Comparison of ENCODE assay signal across 20 cellular contexts in the genomic region with DNA sequence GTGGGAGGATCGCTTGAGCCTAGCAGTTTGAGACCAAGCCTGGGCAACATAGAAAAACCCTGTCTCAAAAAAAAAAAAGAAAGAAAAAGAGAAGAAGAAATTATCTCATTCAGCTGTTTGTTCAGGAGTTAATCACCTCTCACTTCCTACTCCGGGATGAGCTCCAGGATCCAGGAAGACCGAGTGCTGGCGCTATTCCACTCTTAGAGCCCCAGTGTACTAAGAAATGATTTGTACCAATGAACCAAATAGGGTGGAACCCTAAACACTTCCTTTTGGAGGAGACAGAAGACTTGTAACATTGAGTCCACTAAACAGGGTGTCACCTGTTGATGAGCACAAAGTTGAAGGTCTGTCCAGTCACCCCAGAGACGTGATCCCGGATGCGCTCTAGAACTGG. TPM values are rescaled to one million over a fixed set of nuclear protein-coding genes. Genes with fewer than 3 reads are reported as not detected.
DNase-seq lines count a peak whose midpoint lies in the region; ATAC-seq and TF ChIP-seq lines count a peak whose summit lies in the region.
"Had no signal": no experiment of that assay in that cellular context is flagged by ENCODE, and none has a peak within 500 bp of the region (broad histone marks: within the 10 kb centered on the region; RNA-seq: fewer than 3 reads in every experiment).

No MANE protein-coding gene starts in this region.

- no peak overlapping the region for H3K4me3 Mint-ChIP-seq in activated T-cell treated with anti-CD3 and anti-CD28 coated beads, Interleukin-2, amount 50 U/mL, for 24 hours
- H3K4me3 Mint-ChIP-seq: B cell had no signal

- no peaks in the 10 kb centered on the region for H3K9me3 Mint-ChIP-seq in activated T-cell treated with anti-CD3 and anti-CD28 coated beads, Interleukin-2, amount 50 U/mL, for 24 hours
- H3K9me3 Mint-ChIP-seq: CD4-positive, CD25-positive, alpha-beta regulatory T cell had no signal

- H3K4me1 ChIP-seq in colonic mucosa: peaks cover 4% of the 10 kb centered on the region

- TF ChIP-seq CTCF in LNCaP clone FGC (IDR thresholded peaks at IDR 0.05; ENCODE audit: control insufficient read depth, extremely low read depth, insufficient read depth) (no peak), colonic mucosa (IDR thresholded peaks at IDR 0.05) (no peak), dorsolateral prefrontal cortex (IDR thresholded peaks at IDR 0.05 in 54 of 56, conservative IDR thresholded peaks at IDR 0.05 in 2 of 56; ENCODE audit: low read depth in 1 of 56, partially characterized antibody in 56 of 56) (no peak)

- no peaks in the 10 kb centered on the region for H3K36me3 ChIP-seq in colonic mucosa

- H3K27ac Mint-ChIP-seq in activated T-cell treated with anti-CD3 and anti-CD28 coated beads, Interleukin-2, amount 50 U/mL, for 24 hours: peak overlapping the region; percentile 83
- H3K27ac Mint-ChIP-seq: B cell had no signal

- DNase-seq in activated T-cell treated with anti-CD3 and anti-CD28 coated beads, Interleukin-2, amount 50 U/mL, for 24 hours: no peak
- DNase-seq in activated T-cell treated with anti-CD3 and anti-CD28 coated beads for 4 hours (no peak), LNCaP clone FGC (ENCODE audit: low read depth) (peak; percentile 50), colonic mucosa (peak; percentile 15), superior temporal gyrus (ENCODE audit: extremely low spot score) (peak; percentile 8), HCEC 1CT (no peak), dorsolateral prefrontal cortex (no peak)
- DNase-seq: CD4-positive, CD25-positive, alpha-beta regulatory T cell; DMS53; GOT3; KBM-7; MV-4-11; NCI-H1417; NCI-H187; NCI-H226; NCI-H524; SJCRH30 had no signal

- peaks cover 81% of the 10 kb centered on the region for H3K36me3 Mint-ChIP-seq in activated T-cell treated with anti-CD3 and anti-CD28 coated beads, Interleukin-2, amount 50 U/mL, for 24 hours (ENCODE audit: low read depth)

- no peak for ATAC-seq in GM21576 (IDR thresholded peaks at IDR 0.05; ENCODE audit: unreplicated experiment)
- ATAC-seq: HepG2 had no signal

- no peak overlapping the region for H3K9ac ChIP-seq in colonic mucosa (ENCODE audit: low read depth in 2 of 2, low read length in 2 of 2)

- peaks cover 45% of the 10 kb centered on the region for H3K4me1 Mint-ChIP-seq in activated T-cell treated with anti-CD3 and anti-CD28 coated beads, Interleukin-2, amount 50 U/mL, for 24 hours (ENCODE audit: low read depth)

- intact Hi-C loops in colonic mucosa (cut with DNase I) (loop anchor here (5.0 to 10.0 kb wide), 3 partner anchors 137 to 425 kb away; partner anchors contain the start of gene DAO), dorsolateral prefrontal cortex (cut with DNase I) (loop anchor here (5.0 to 10.0 kb wide), 7 partner anchors 37 to 527 kb away; partner anchors contain the start of genes ISCU (in 2 of the 2), SART3 (in 2 of the 2), SSH1 (in 1 of the 2) and USP30 (in 1 of the 2))

- no peak overlapping the region for H3K27ac ChIP-seq in colonic mucosa
- peak overlapping the region in 9 of 59 donors; percentile 5 to 93 (median 68) for H3K27ac ChIP-seq in dorsolateral prefrontal cortex
- H3K27ac ChIP-seq: SJCRH30 had no signal

- H3K4me3 ChIP-seq in LNCaP clone FGC (ENCODE audit: low read depth, low read length): no peak overlapping the region
- no peak overlapping the region for H3K4me3 ChIP-seq in colonic mucosa
- H3K4me3 ChIP-seq in dorsolateral prefrontal cortex: no peak overlapping the region
- H3K4me3 ChIP-seq: SJCRH30 had no signal

- no peaks in the 10 kb centered on the region for H3K27me3 Mint-ChIP-seq in activated T-cell treated with anti-CD3 and anti-CD28 coated beads, Interleukin-2, amount 50 U/mL, for 24 hours
- H3K27me3 Mint-ChIP-seq: B cell; CD4-positive, CD25-positive, alpha-beta regulatory T cell had no signal

- H3K27me3 ChIP-seq in colonic mucosa: no peaks in the 10 kb centered on the region
- no peaks in the 10 kb centered on the region for H3K27me3 ChIP-seq in dorsolateral prefrontal cortex
- H3K27me3 ChIP-seq: SJCRH30 had no signal

- no peaks in the 10 kb centered on the region for H3K9me3 ChIP-seq in colonic mucosa
- H3K9me3 ChIP-seq: SJCRH30 had no signal

RNA-seq across cellular contexts. Expression of gene ALKBH2, which starts 3.6 kb away (rescaled TPM):
- total RNA-seq in colonic mucosa (1 to 10 TPM; 5.0 to 8.9 TPM), dorsolateral prefrontal cortex (10 to 100 TPM in 100 of 120 experiments, 1 to 10 TPM in 20; 6.8 to 20.9 (median 12.4) TPM)

RNA-seq across cellular contexts. Expression of gene UNG, which starts 7.7 kb away (rescaled TPM):
- total RNA-seq in colonic mucosa (10 to 100 TPM; 48.7 to 68.3 TPM), dorsolateral prefrontal cortex (10 to 100 TPM; 14.5 to 54.3 (median 25.9) TPM)

RNA-seq across cellular contexts. Expression of gene ACACB, which starts 26.7 kb away (rescaled TPM):
- total RNA-seq in colonic mucosa (10 to 100 TPM; 21.3 to 32.8 TPM), dorsolateral prefrontal cortex (100 to 1,000 TPM in 6 of 120 experiments, 10 to 100 TPM in 114; 12.5 to 161 (median 54.1) TPM)

RNA-seq across cellular contexts. Expression of gene USP30, which starts 37.3 kb away (rescaled TPM):
- total RNA-seq in colonic mucosa (10 to 100 TPM; 25.1 to 27.7 TPM), dorsolateral prefrontal cortex (10 to 100 TPM; 22.1 to 52.9 (median 33.6) TPM)

Comparison
In these comparisons a context has a peak if more than half of its experiments do, and no peak if none do; other contexts are left out.
1. DNase-seq: peak in LNCaP clone FGC (single experiment), colonic mucosa (single experiment) and superior temporal gyrus (single experiment); none in activated T-cell treated with anti-CD3 and anti-CD28 coated beads, Interleukin-2, amount 50 U/mL, for 24 hours (single experiment), activated T-cell treated with anti-CD3 and anti-CD28 coated beads for 4 hours (single experiment), HCEC 1CT (single experiment) and dorsolateral prefrontal cortex (0 of 10).